30 cellular contexts compared by ENCODE assay signal in the genomic region with DNA sequence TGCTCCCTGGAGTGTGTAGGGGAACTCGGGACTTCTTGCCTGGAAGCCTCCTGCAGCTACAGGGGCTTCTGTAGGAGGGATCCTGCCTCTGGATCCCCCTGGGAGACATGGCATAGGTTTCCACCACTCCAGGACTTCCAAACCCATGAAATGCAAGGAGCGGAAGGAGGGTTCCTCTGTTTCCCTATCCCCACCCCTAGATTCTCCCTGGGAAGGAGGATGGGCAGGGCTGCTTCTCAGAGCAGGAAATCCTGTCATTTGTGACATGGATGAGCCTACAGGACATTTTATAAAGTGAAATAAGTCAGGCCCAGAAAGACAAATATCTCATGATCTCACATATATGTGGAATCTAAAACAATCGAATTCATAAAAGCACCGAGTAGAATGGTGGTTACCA. TPM values are rescaled to one million over a fixed set of nuclear protein-coding genes. Genes with fewer than 3 reads are reported as not detected.
"Had no signal": no experiment of that assay in that cellular context is flagged by ENCODE, and none has a peak within 500 bp of the region (broad histone marks: within the 10 kb centered on the region; RNA-seq: fewer than 3 reads in every experiment).

No MANE protein-coding gene starts in this region.

- H3K9me3 ChIP-seq: ovary, psoas muscle, right lobe of liver, thoracic aorta, thyroid gland, tibial nerve, upper lobe of left lung, uterus had no signal

- H3K36me3 Mint-ChIP-seq: natural killer cell; neural progenitor cell; stimulated activated memory B cell treated with anti-CD40 and anti-IgM and Interleukin-4, amounts not matched to agents 10 μg/mL and 1 μg/mL and 100 μg/mL, for 72 hours had no signal

- H3K27ac ChIP-seq: neural progenitor cell, ovary, parathyroid adenoma, psoas muscle, right lobe of liver, skin epidermis, thoracic aorta, thyroid gland, tibial nerve, upper lobe of left lung, uterus had no signal

- H3K27me3 ChIP-seq: neural progenitor cell, ovary, right lobe of liver, thyroid gland, tibial nerve, upper lobe of left lung, uterus had no signal

- H3K9me3 Mint-ChIP-seq: natural killer cell; stimulated activated memory B cell treated with anti-CD40 and anti-IgM and Interleukin-4, amounts not matched to agents 10 μg/mL and 1 μg/mL and 100 μg/mL, for 72 hours; stimulated activated naive CD8-positive, alpha-beta T cell treated with anti-CD3 and anti-CD28 coated beads, Interleukin-15, amount 100 ng/mL, for 72 hours had no signal

- H3K27ac Mint-ChIP-seq: naive thymus-derived CD4-positive, alpha-beta T cell; natural killer cell; nephron; neural progenitor cell; progenitor cell of endocrine pancreas; stimulated activated memory B cell treated with anti-CD40 and anti-IgM and Interleukin-4, amounts not matched to agents 10 μg/mL and 1 μg/mL and 100 μg/mL, for 72 hours; stimulated activated naive CD8-positive, alpha-beta T cell treated with anti-CD3 and anti-CD28 coated beads, Interleukin-15, amount 100 ng/mL, for 72 hours had no signal

- H3K36me3 ChIP-seq: neural progenitor cell, ovary, right lobe of liver, thoracic aorta, thyroid gland, tibial nerve, upper lobe of left lung, uterus had no signal

- H3K4me3 ChIP-seq: neural progenitor cell, ovary, psoas muscle, right lobe of liver, skin epidermis, smooth muscle cell, thoracic aorta, thyroid gland, tibial nerve, upper lobe of left lung, uterus had no signal

- DNase-seq: naive thymus-derived CD4-positive, alpha-beta T cell; natural killer cell; occipital lobe; ovary; right cardiac atrium; right lobe of liver; stimulated activated CD4-positive, alpha-beta T cell treated with anti-CD3 and anti-CD28 coated beads, Interleukin-15, amount 100 ng/mL, for 24 hours; stimulated activated CD4-positive, alpha-beta T cell treated with anti-CD3 and anti-CD28 coated beads, Interleukin-4, amount 100 ng/mL, for 1 hour; stimulated activated CD4-positive, alpha-beta T cell treated with anti-CD3 and anti-CD28 coated beads, Interleukin-4, amount 100 ng/mL, for 4 hours; stimulated activated CD8-positive, alpha-beta memory T cell treated with anti-CD3 and anti-CD28 coated beads, Interleukin-4, amount 100 ng/mL, for 48 hours; stimulated activated naive CD4-positive, alpha-beta T cell; stimulated activated naive CD8-positive, alpha-beta T cell treated with anti-CD3 and anti-CD28 coated beads, Interleukin-15, amount 100 ng/mL, for 72 hours; stimulated activated naive CD8-positive, alpha-beta T cell treated with anti-CD3 and anti-CD28 coated beads, Interleukin-15, Interleukin-2, amounts not matched to agents 100 U/mL and 50 U/mL, for 24 hours; substantia nigra; thyroid gland; trophoblast cell; upper lobe of left lung; uterus had no signal

- H3K4me1 Mint-ChIP-seq: naive thymus-derived CD4-positive, alpha-beta T cell; natural killer cell; stimulated activated memory B cell treated with anti-CD40 and anti-IgM and Interleukin-4, amounts not matched to agents 10 μg/mL and 1 μg/mL and 100 μg/mL, for 72 hours; stimulated activated naive CD8-positive, alpha-beta T cell treated with anti-CD3 and anti-CD28 coated beads, Interleukin-15, amount 100 ng/mL, for 72 hours had no signal

- H3K4me1 ChIP-seq: neural progenitor cell, parathyroid adenoma, psoas muscle, right lobe of liver, thyroid gland, tibial nerve, upper lobe of left lung, uterus had no signal

- H3K4me3 Mint-ChIP-seq: naive thymus-derived CD4-positive, alpha-beta T cell; natural killer cell; nephron; neural progenitor cell; stimulated activated memory B cell treated with anti-CD40 and anti-IgM and Interleukin-4, amounts not matched to agents 10 μg/mL and 1 μg/mL and 100 μg/mL, for 72 hours; stimulated activated naive CD8-positive, alpha-beta T cell treated with anti-CD3 and anti-CD28 coated beads, Interleukin-15, amount 100 ng/mL, for 72 hours had no signal

- ATAC-seq: naive thymus-derived CD4-positive, alpha-beta T cell; natural killer cell; right lobe of liver; stimulated activated memory B cell treated with anti-CD40 and anti-IgM and Interleukin-4, amounts not matched to agents 10 μg/mL and 1 μg/mL and 100 μg/mL, for 72 hours; stimulated activated naive CD8-positive, alpha-beta T cell treated with anti-CD3 and anti-CD28 coated beads, Interleukin-15, amount 100 ng/mL, for 72 hours; stimulated activated naive CD8-positive, alpha-beta T cell treated with anti-CD3 and anti-CD28 coated beads, Interleukin-15, Interleukin-2, amounts not matched to agents 100 U/mL and 50 U/mL, for 24 hours had no signal

RNA-seq across cellular contexts. Expression of a gene that starts 23.5 kb away (rescaled TPM):
- total RNA-seq: naive thymus-derived CD4-positive, alpha-beta T cell; natural killer cell; osteoblast; renal cortical epithelial cell; right cardiac atrium; upper lobe of left lung had no signal
- polyA plus RNA-seq: naive thymus-derived CD4-positive, alpha-beta T cell; ovary had no signal
